ENCODE assay signal across 1 cellular context in genomic region chr7:139035588-139036353, GRCh38.
TF ChIP-seq lines count a peak whose summit lies in the region.

A gene with protein sequence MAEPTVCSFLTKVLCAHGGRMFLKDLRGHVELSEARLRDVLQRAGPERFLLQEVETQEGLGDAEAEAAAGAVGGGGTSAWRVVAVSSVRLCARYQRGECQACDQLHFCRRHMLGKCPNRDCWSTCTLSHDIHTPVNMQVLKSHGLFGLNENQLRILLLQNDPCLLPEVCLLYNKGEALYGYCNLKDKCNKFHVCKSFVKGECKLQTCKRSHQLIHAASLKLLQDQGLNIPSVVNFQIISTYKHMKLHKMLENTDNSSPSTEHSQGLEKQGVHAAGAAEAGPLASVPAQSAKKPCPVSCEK (minus strand): TSS chr7:139036042. CDS start chr7:139036017, 25 bp downstream.

TF ChIP-seq in HepG2, 621 proteins besides CTCF, POLR2A, EP300 and RAD21 (continued from another document and continues in another):
- TF ChIP-seq, protein P1, sequence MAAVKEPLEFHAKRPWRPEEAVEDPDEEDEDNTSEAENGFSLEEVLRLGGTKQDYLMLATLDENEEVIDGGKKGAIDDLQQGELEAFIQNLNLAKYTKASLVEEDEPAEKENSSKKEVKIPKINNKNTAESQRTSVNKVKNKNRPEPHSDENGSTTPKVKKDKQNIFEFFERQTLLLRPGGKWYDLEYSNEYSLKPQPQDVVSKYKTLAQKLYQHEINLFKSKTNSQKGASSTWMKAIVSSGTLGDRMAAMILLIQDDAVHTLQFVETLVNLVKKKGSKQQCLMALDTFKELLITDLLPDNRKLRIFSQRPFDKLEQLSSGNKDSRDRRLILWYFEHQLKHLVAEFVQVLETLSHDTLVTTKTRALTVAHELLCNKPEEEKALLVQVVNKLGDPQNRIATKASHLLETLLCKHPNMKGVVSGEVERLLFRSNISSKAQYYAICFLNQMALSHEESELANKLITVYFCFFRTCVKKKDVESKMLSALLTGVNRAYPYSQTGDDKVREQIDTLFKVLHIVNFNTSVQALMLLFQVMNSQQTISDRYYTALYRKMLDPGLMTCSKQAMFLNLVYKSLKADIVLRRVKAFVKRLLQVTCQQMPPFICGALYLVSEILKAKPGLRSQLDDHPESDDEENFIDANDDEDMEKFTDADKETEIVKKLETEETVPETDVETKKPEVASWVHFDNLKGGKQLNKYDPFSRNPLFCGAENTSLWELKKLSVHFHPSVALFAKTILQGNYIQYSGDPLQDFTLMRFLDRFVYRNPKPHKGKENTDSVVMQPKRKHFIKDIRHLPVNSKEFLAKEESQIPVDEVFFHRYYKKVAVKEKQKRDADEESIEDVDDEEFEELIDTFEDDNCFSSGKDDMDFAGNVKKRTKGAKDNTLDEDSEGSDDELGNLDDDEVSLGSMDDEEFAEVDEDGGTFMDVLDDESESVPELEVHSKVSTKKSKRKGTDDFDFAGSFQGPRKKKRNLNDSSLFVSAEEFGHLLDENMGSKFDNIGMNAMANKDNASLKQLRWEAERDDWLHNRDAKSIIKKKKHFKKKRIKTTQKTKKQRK (IDR thresholded peaks at IDR 0.05; ENCODE audit: low read length) = no peak
- TF ChIP-seq, protein P2, sequence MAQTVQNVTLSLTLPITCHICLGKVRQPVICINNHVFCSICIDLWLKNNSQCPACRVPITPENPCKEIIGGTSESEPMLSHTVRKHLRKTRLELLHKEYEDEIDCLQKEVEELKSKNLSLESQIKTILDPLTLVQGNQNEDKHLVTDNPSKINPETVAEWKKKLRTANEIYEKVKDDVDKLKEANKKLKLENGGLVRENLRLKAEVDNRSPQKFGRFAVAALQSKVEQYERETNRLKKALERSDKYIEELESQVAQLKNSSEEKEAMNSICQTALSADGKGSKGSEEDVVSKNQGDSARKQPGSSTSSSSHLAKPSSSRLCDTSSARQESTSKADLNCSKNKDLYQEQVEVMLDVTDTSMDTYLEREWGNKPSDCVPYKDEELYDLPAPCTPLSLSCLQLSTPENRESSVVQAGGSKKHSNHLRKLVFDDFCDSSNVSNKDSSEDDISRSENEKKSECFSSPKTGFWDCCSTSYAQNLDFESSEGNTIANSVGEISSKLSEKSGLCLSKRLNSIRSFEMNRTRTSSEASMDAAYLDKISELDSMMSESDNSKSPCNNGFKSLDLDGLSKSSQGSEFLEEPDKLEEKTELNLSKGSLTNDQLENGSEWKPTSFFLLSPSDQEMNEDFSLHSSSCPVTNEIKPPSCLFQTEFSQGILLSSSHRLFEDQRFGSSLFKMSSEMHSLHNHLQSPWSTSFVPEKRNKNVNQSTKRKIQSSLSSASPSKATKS (CRISPR knock-in tag; IDR thresholded peaks at IDR 0.05) = no peak
- TF ChIP-seq SKI (IDR thresholded peaks at IDR 0.05; ENCODE audit: partially characterized antibody) (no peak), ZNF367 (CRISPR knock-in tag; IDR thresholded peaks at IDR 0.05; ENCODE audit: borderline replicate concordance) (no peak), CENPX (CRISPR knock-in tag; IDR thresholded peaks at IDR 0.05) (no peak), ZNF383 (CRISPR knock-in tag; IDR thresholded peaks at IDR 0.05; ENCODE audit: borderline replicate concordance) (no peak), KLF15 (CRISPR knock-in tag; IDR thresholded peaks at IDR 0.05; ENCODE audit: borderline replicate concordance) (no peak), HINFP (CRISPR knock-in tag; IDR thresholded peaks at IDR 0.05; ENCODE audit: low read depth) (no peak), ETV6 (CRISPR knock-in tag; conservative IDR thresholded peaks at IDR 0.05) (no peak), ZNF414 (CRISPR knock-in tag; IDR thresholded peaks at IDR 0.05) (no peak), IRF2 (CRISPR knock-in tag; IDR thresholded peaks at IDR 0.05) (no peak; the same call in 1 of the 2 replicates), ZNF710 (CRISPR knock-in tag; IDR thresholded peaks at IDR 0.05; ENCODE audit: borderline replicate concordance) (no peak), MED1 (CRISPR knock-in tag; IDR thresholded peaks at IDR 0.05) (peak; percentile 42; the same call in 1 of the 2 replicates), HNRNPUL1 (IDR thresholded peaks at IDR 0.05; ENCODE audit: low read depth, low read length) (no peak), ZBTB8A (CRISPR knock-in tag; IDR thresholded peaks at IDR 0.05; ENCODE audit: borderline replicate concordance, low read depth) (no peak), POGZ (CRISPR knock-in tag; IDR thresholded peaks at IDR 0.05) (0 out of 2 replicates have a peak, but pooled peaks have one; percentile 38), ZMYM4 (CRISPR knock-in tag; IDR thresholded peaks at IDR 0.05) (peak; percentile 63), GTF2F1 (IDR thresholded peaks at IDR 0.05; ENCODE audit: low read length) (no peak), RAD51 (IDR thresholded peaks at IDR 0.05; ENCODE audit: borderline replicate concordance) (no peak), MIXL1 (CRISPR knock-in tag; IDR thresholded peaks at IDR 0.05) (no peak)
- TF ChIP-seq, protein P3, sequence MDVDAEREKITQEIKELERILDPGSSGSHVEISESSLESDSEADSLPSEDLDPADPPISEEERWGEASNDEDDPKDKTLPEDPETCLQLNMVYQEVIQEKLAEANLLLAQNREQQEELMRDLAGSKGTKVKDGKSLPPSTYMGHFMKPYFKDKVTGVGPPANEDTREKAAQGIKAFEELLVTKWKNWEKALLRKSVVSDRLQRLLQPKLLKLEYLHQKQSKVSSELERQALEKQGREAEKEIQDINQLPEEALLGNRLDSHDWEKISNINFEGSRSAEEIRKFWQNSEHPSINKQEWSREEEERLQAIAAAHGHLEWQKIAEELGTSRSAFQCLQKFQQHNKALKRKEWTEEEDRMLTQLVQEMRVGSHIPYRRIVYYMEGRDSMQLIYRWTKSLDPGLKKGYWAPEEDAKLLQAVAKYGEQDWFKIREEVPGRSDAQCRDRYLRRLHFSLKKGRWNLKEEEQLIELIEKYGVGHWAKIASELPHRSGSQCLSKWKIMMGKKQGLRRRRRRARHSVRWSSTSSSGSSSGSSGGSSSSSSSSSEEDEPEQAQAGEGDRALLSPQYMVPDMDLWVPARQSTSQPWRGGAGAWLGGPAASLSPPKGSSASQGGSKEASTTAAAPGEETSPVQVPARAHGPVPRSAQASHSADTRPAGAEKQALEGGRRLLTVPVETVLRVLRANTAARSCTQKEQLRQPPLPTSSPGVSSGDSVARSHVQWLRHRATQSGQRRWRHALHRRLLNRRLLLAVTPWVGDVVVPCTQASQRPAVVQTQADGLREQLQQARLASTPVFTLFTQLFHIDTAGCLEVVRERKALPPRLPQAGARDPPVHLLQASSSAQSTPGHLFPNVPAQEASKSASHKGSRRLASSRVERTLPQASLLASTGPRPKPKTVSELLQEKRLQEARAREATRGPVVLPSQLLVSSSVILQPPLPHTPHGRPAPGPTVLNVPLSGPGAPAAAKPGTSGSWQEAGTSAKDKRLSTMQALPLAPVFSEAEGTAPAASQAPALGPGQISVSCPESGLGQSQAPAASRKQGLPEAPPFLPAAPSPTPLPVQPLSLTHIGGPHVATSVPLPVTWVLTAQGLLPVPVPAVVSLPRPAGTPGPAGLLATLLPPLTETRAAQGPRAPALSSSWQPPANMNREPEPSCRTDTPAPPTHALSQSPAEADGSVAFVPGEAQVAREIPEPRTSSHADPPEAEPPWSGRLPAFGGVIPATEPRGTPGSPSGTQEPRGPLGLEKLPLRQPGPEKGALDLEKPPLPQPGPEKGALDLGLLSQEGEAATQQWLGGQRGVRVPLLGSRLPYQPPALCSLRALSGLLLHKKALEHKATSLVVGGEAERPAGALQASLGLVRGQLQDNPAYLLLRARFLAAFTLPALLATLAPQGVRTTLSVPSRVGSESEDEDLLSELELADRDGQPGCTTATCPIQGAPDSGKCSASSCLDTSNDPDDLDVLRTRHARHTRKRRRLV (CRISPR knock-in tag; IDR thresholded peaks at IDR 0.05) = no peak
- TF ChIP-seq, protein P4, sequence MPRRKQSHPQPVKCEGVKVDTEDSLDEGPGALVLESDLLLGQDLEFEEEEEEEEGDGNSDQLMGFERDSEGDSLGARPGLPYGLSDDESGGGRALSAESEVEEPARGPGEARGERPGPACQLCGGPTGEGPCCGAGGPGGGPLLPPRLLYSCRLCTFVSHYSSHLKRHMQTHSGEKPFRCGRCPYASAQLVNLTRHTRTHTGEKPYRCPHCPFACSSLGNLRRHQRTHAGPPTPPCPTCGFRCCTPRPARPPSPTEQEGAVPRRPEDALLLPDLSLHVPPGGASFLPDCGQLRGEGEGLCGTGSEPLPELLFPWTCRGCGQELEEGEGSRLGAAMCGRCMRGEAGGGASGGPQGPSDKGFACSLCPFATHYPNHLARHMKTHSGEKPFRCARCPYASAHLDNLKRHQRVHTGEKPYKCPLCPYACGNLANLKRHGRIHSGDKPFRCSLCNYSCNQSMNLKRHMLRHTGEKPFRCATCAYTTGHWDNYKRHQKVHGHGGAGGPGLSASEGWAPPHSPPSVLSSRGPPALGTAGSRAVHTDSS (CRISPR knock-in tag; conservative IDR thresholded peaks at IDR 0.05) = no peak
- TF ChIP-seq, protein P5, sequence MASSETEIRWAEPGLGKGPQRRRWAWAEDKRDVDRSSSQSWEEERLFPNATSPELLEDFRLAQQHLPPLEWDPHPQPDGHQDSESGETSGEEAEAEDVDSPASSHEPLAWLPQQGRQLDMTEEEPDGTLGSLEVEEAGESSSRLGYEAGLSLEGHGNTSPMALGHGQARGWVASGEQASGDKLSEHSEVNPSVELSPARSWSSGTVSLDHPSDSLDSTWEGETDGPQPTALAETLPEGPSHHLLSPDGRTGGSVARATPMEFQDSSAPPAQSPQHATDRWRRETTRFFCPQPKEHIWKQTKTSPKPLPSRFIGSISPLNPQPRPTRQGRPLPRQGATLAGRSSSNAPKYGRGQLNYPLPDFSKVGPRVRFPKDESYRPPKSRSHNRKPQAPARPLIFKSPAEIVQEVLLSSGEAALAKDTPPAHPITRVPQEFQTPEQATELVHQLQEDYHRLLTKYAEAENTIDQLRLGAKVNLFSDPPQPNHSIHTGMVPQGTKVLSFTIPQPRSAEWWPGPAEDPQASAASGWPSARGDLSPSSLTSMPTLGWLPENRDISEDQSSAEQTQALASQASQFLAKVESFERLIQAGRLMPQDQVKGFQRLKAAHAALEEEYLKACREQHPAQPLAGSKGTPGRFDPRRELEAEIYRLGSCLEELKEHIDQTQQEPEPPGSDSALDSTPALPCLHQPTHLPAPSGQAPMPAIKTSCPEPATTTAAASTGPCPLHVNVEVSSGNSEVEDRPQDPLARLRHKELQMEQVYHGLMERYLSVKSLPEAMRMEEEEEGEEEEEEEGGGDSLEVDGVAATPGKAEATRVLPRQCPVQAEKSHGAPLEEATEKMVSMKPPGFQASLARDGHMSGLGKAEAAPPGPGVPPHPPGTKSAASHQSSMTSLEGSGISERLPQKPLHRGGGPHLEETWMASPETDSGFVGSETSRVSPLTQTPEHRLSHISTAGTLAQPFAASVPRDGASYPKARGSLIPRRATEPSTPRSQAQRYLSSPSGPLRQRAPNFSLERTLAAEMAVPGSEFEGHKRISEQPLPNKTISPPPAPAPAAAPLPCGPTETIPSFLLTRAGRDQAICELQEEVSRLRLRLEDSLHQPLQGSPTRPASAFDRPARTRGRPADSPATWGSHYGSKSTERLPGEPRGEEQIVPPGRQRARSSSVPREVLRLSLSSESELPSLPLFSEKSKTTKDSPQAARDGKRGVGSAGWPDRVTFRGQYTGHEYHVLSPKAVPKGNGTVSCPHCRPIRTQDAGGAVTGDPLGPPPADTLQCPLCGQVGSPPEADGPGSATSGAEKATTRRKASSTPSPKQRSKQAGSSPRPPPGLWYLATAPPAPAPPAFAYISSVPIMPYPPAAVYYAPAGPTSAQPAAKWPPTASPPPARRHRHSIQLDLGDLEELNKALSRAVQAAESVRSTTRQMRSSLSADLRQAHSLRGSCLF (CRISPR knock-in tag; IDR thresholded peaks at IDR 0.05; ENCODE audit: borderline replicate concordance) = no peak
- TF ChIP-seq, protein P6, sequence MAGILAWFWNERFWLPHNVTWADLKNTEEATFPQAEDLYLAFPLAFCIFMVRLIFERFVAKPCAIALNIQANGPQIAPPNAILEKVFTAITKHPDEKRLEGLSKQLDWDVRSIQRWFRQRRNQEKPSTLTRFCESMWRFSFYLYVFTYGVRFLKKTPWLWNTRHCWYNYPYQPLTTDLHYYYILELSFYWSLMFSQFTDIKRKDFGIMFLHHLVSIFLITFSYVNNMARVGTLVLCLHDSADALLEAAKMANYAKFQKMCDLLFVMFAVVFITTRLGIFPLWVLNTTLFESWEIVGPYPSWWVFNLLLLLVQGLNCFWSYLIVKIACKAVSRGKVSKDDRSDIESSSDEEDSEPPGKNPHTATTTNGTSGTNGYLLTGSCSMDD (CRISPR knock-in tag; IDR thresholded peaks at IDR 0.05) = no peak
